25 cellular contexts compared by ENCODE assay signal in genomic region chr6:48412656-48413055, GRCh38.
DNase-seq lines count a peak whose midpoint lies in the region; ATAC-seq lines count a peak whose summit lies in the region.
"Had no signal": no experiment of that assay in that cellular context is flagged by ENCODE, and none has a peak within 500 bp of the region (broad histone marks: within the 10 kb centered on the region; RNA-seq: fewer than 3 reads in every experiment).

No MANE protein-coding gene starts in this region.

- ATAC-seq in HG03439 (IDR thresholded peaks at IDR 0.05; ENCODE audit: unreplicated experiment): no peak
- ATAC-seq: A549; CD8-positive, alpha-beta T cell had no signal

- DNase-seq in epidermal melanocyte (ENCODE audit: insufficient read length, low spot score): peak; percentile 65
- DNase-seq in foreskin melanocyte: peak; percentile 75
- no peak for DNase-seq in KG1 (lab: John Stamatoyannopoulos, UW)
- DNase-seq: 8988T; ACHN; AML-193; BE2C; C1 segment of cervical spinal cord; Caco-2; Calu3; CD4-positive, alpha-beta memory T cell; CD4-positive, alpha-beta T cell; CD4-positive, CD25-positive, alpha-beta regulatory T cell; CD8-positive, alpha-beta memory T cell; CD8-positive, alpha-beta T cell; COR-L47; DMS 273 treated with DMSO at 0.1 percent for 48 hours; DMS153; DMS53; DMS79; DMS79 treated with DMSO at 0.1 percent for 48 hours; DND-41; EL had no signal
